ENCODE assay signal across 8 cellular contexts in genomic region chr1:37478451-37478871, GRCh38. TPM values are rescaled to one million over a fixed set of nuclear protein-coding genes. Genes with fewer than 3 reads are reported as not detected.
DNase-seq lines count a peak whose midpoint lies in the region; ATAC-seq and TF ChIP-seq lines count a peak whose summit lies in the region.

No MANE protein-coding gene starts in this region.

- CTCF ChIA-PET in activated CD4-positive, alpha-beta T cell treated with anti-CD3 and anti-CD28 coated beads for 36 hours (lab: Charles Lee): interaction anchor here (0.6 to 3.9 kb wide), 11 partner anchors 8 to 1193 kb away, joined by 3 to 63 read pairs (median 6); partner anchors contain the start of gene MEAF6

- peak overlapping the region; percentile 95 for H3K4me3 Mint-ChIP-seq in activated CD4-positive, alpha-beta T cell treated with anti-CD3 and anti-CD28 coated beads for 36 hours

- ATAC-seq in activated CD4-positive, alpha-beta T cell treated with anti-CD3 and anti-CD28 coated beads for 36 hours: peak; percentile 56
- no peak for ATAC-seq in GM21447 (IDR thresholded peaks at IDR 0.05; ENCODE audit: unreplicated experiment)

- H3K27me3 Mint-ChIP-seq in activated CD4-positive, alpha-beta T cell treated with anti-CD3 and anti-CD28 coated beads for 36 hours: no peaks in the 10 kb centered on the region

- H3K9me3 Mint-ChIP-seq in activated CD4-positive, alpha-beta T cell treated with anti-CD3 and anti-CD28 coated beads for 36 hours (ENCODE audit: low read depth): no peaks in the 10 kb centered on the region

- intact Hi-C loops in activated CD4-positive, alpha-beta T cell treated with anti-CD3 and anti-CD28 coated beads for 36 hours (cut with DNase I, micrococcal nuclease): loop anchor here (1.0 to 10.0 kb wide), 9 partner anchors 99 to 1544 kb away; partner anchors contain the start of genes AGO3 (in 1 of the 2), CDCA8 (in 1 of the 2), GNL2 (in 1 of the 2) and MTF1 (in 1 of the 2)

- POLR2A ChIA-PET in activated CD4-positive, alpha-beta T cell treated with anti-CD3 and anti-CD28 coated beads for 36 hours (lab: Charles Lee): interaction anchor here (0.6 to 1.7 kb wide), 9 partner anchors 9 to 1879 kb away, joined by 3 to 13 read pairs (median 4); partner anchors contain the start of genes SNIP1 and UTP11

- H3K4me1 Mint-ChIP-seq in activated CD4-positive, alpha-beta T cell treated with anti-CD3 and anti-CD28 coated beads for 36 hours: peaks cover 35% of the 10 kb centered on the region

- peak overlapping the region; percentile 81 for H3K4me3 ChIP-seq in fibroblast of villous mesenchyme (ENCODE audit: low read depth, low read length)

- no peak for TF ChIP-seq CTCF in fibroblast of villous mesenchyme (IDR thresholded peaks at IDR 0.05; ENCODE audit: insufficient read depth, low read depth, low read length)

- peak; percentile 75 for DNase-seq in activated CD4-positive, alpha-beta T cell treated with anti-CD3 and anti-CD28 coated beads for 36 hours
- no peak for DNase-seq in activated CD4-positive, alpha-beta T cell treated with anti-CD3 and anti-CD28 coated beads for 1 hour
- peak; percentile 64 to 66 for DNase-seq in activated CD4-positive, alpha-beta T cell treated with anti-CD3 and anti-CD28 coated beads, Interleukin-2, amount 50 U/mL, for 4 hours
- DNase-seq in fibroblast of villous mesenchyme (ENCODE audit: low read depth): no peak
- peak; percentile 75 for DNase-seq in stimulated activated CD4-positive, alpha-beta T cell treated with anti-CD3 and anti-CD28 coated beads, Interleukin-4, amount 100 ng/mL, for 24 hours
- DNase-seq in GDM1 (lab: John Stamatoyannopoulos, UW): no peak
- no peak for DNase-seq in DMS79 (lab: John Stamatoyannopoulos, UW)

- peak overlapping the region; percentile 98 for H3K27ac Mint-ChIP-seq in activated CD4-positive, alpha-beta T cell treated with anti-CD3 and anti-CD28 coated beads for 36 hours

- peaks cover 78% of the 10 kb centered on the region for H3K36me3 Mint-ChIP-seq in activated CD4-positive, alpha-beta T cell treated with anti-CD3 and anti-CD28 coated beads for 36 hours (ENCODE audit: low read depth)

RNA-seq across cellular contexts. Expression of gene ZC3H12A, which starts 4.1 kb away (rescaled TPM):
- 10 to 100 TPM; 29.7 to 31.2 TPM for total RNA-seq in activated CD4-positive, alpha-beta T cell treated with anti-CD3 and anti-CD28 coated beads for 36 hours
- 21.6 and 38.9 TPM in 2 replicates for total RNA-seq in fibroblast of villous mesenchyme

RNA-seq across cellular contexts. Expression of gene MEAF6, which starts 36.1 kb away (rescaled TPM):
- total RNA-seq in activated CD4-positive, alpha-beta T cell treated with anti-CD3 and anti-CD28 coated beads for 36 hours: 10 to 100 TPM; 66.8 to 72.2 TPM
- total RNA-seq in fibroblast of villous mesenchyme: 54.8 and 60.9 TPM in 2 replicates

Comparison
In these comparisons a context has a peak if more than half of its experiments do, and no peak if none do; other contexts are left out.
1. DNase-seq: peak in activated CD4-positive, alpha-beta T cell treated with anti-CD3 and anti-CD28 coated beads for 36 hours (single experiment), activated CD4-positive, alpha-beta T cell treated with anti-CD3 and anti-CD28 coated beads, Interleukin-2, amount 50 U/mL, for 4 hours (2 of 2) and stimulated activated CD4-positive, alpha-beta T cell treated with anti-CD3 and anti-CD28 coated beads, Interleukin-4, amount 100 ng/mL, for 24 hours (single experiment); none in activated CD4-positive, alpha-beta T cell treated with anti-CD3 and anti-CD28 coated beads for 1 hour (single experiment), fibroblast of villous mesenchyme (single experiment), GDM1 (single experiment) and DMS79 (single experiment).